Comparison of ENCODE assay signal across 10 cellular contexts in genomic region chr22:36052505-36052941, GRCh38. TPM values are rescaled to one million over a fixed set of nuclear protein-coding genes. Genes with fewer than 3 reads are reported as not detected.
DNase-seq lines count a peak whose midpoint lies in the region; ATAC-seq, FAIRE-seq and TF ChIP-seq lines count a peak whose summit lies in the region.
"Had no signal": no experiment of that assay in that cellular context is flagged by ENCODE, and none has a peak within 500 bp of the region (broad histone marks: within the 10 kb centered on the region; RNA-seq: fewer than 3 reads in every experiment).

No MANE protein-coding gene starts in this region.

- DNase-seq in HepG2 (ENCODE audit: low spot score) (no peak), right lobe of liver (no peak), RWPE2 (ENCODE audit: low spot score) (peak; percentile 71), foreskin keratinocyte (peak; percentile 81 to 91), ureter (ENCODE audit: low spot score) (peak; percentile 72), NCI-H82 treated with DMSO at 0.1 percent for 48 hours (lab: John Stamatoyannopoulos, UW; ENCODE audit: unreplicated experiment) (no peak), posterior vena cava (ENCODE audit: low spot score) (no peak)
- DNase-seq: DMS79, NCI-H2029 treated with DMSO at 0.1 percent for 48 hours had no signal

- FAIRE-seq in HepG2 (lab: Jason Lieb, UNC) = no peak

- peak overlapping the region in 1 of 3 experiments; percentile 27; a peak in 2 of 6 replicates for H3K4me3 ChIP-seq in HepG2 (replicated peaks in 1 of 3; ENCODE audit: insufficient read depth in 1 of 3, low read depth in 2 of 3, low read length in 3 of 3)
- no peak overlapping the region for H3K4me3 ChIP-seq in right lobe of liver
- H3K4me3 ChIP-seq in RWPE2 (ENCODE audit: severe bottlenecking) = no peak overlapping the region

- H3K27ac ChIP-seq in HepG2 (ENCODE audit: extremely low read length, insufficient read depth, low read length) = no peak overlapping the region
- no peak overlapping the region for H3K27ac ChIP-seq in right lobe of liver
- H3K27ac ChIP-seq in RWPE2 (ENCODE audit: poor library complexity, severe bottlenecking) = peak overlapping the region; percentile 82
- peak overlapping the region; percentile 57 for H3K27ac ChIP-seq in foreskin keratinocyte

- no peak overlapping the region for H3K9ac ChIP-seq in HepG2 (ENCODE audit: insufficient read depth, low read depth, low read length)

- H3K4me2 ChIP-seq in HepG2 (ENCODE audit: low read depth, low read length) = peak overlapping the region; percentile 63

- no peaks in the 10 kb centered on the region for H4K20me1 ChIP-seq in HepG2 (ENCODE audit: insufficient read depth, low read length)

- H2AFZ ChIP-seq in HepG2 (ENCODE audit: low read length) = peak overlapping the region; percentile 96

- in situ Hi-C loops in HepG2 (cut with HindIII; ENCODE audit: extremely low pct_ligation_motif_present, low pct_unique_long_range_greater_than_20kb) = no loop called here

- no peak for TF ChIP-seq POLR2A in HepG2 (IDR thresholded peaks at IDR 0.05; ENCODE audit: insufficient read depth in 1 of 2, low read depth in 2 of 2, low read length in 2 of 2)
- no peak for TF ChIP-seq POLR2A in right lobe of liver (IDR thresholded peaks at IDR 0.05)

- H3K79me2 ChIP-seq in HepG2 (ENCODE audit: insufficient read depth, low read length) = no peaks in the 10 kb centered on the region

- BruUV-seq in HepG2 (replicated peaks; lab: Mats Ljungman, UMichigan) = no TSS peak

- TF ChIP-seq RAD21 in HepG2 (CRISPR knock-in tag; IDR thresholded peaks at IDR 0.05) = no peak

- ATAC-seq in HepG2 (peak; percentile 71), right lobe of liver (no peak), RWPE2 (ENCODE audit: low read depth) (peak; percentile 88), foreskin keratinocyte (peak; percentile 93), GM18502 (IDR thresholded peaks at IDR 0.05; ENCODE audit: poor library complexity, unreplicated experiment) (no peak)

- H3K9me3 ChIP-seq in HepG2 (ENCODE audit: low read length) (no peaks in the 10 kb centered on the region), right lobe of liver (no peaks in the 10 kb centered on the region), RWPE2 (ENCODE audit: severe bottlenecking) (no peaks in the 10 kb centered on the region)

- POLR2A ChIA-PET in HepG2 (lab: Yijun Ruan, JAX) = interaction anchor here (1.0 to 1.5 kb wide), 2 partner anchors 13 to 24 kb away, joined by 4 to 7 read pairs; partner anchors contain the start of gene RBFOX2

- H3K4me1 ChIP-seq in HepG2 (ENCODE audit: insufficient read depth, low read length) (peaks cover 28% of the 10 kb centered on the region), right lobe of liver (no peaks in the 10 kb centered on the region), RWPE2 (ENCODE audit: insufficient read depth, poor library complexity, severe bottlenecking) (peaks cover 28% of the 10 kb centered on the region), foreskin keratinocyte (peaks cover 24% of the 10 kb centered on the region)

- 67% methylated on average over 5 of the region's 5 CpGs for WGBS in HepG2 (ENCODE audit: low lambda C conversion rate)
- WGBS in right lobe of liver (ENCODE audit: insufficient coverage, low coverage, low lambda C conversion rate, missing lambda C conversion rate) = 73% methylated on average over 4 of the region's 5 CpGs

- peaks cover 0 to 3% of the 10 kb centered on the region in 2 experiments; a peak in 2 of 5 replicates for H3K27me3 ChIP-seq in HepG2 (ENCODE audit: control insufficient read depth in 1 of 2, insufficient read depth in 2 of 2, low read length in 2 of 2)
- H3K27me3 ChIP-seq in right lobe of liver = no peaks in the 10 kb centered on the region
- no peaks in the 10 kb centered on the region for H3K27me3 ChIP-seq in RWPE2 (ENCODE audit: insufficient read depth, poor library complexity, severe bottlenecking)
- H3K27me3 ChIP-seq in foreskin keratinocyte = no peaks in the 10 kb centered on the region

- CTCF ChIA-PET in HepG2 (lab: Yijun Ruan, JAX; ENCODE audit: low intra/inter-chr PET ratio, low total read pairs) = no interaction called here

- no peaks in the 10 kb centered on the region for H3K36me3 ChIP-seq in HepG2 (replicated peaks in 1 of 2; ENCODE audit: control insufficient read depth in 1 of 2, insufficient read depth in 2 of 2, low read length in 2 of 2)
- H3K36me3 ChIP-seq in right lobe of liver = no peaks in the 10 kb centered on the region
- H3K36me3 ChIP-seq in RWPE2 (ENCODE audit: low read depth) = no peaks in the 10 kb centered on the region

- intact Hi-C loops in HepG2 (cut with micrococcal nuclease; ENCODE audit: unreplicated experiment) = no loop called here
- intact Hi-C loops in right lobe of liver (cut with DNase I) = no loop called here
- intact Hi-C loops in posterior vena cava (cut with DNase I) = loop anchor here in 1 of 2 donors (10.0 kb wide), 1 partner anchor 62 kb away; no protein-coding TSS in a partner anchor

- TF ChIP-seq EP300 in HepG2 (IDR thresholded peaks at IDR 0.05; ENCODE audit: low read depth in 2 of 2, low read length in 2 of 2) (no peak), HepG2 (CRISPR knock-in tag; IDR thresholded peaks at IDR 0.05; ENCODE audit: borderline replicate concordance) (no peak)

- TF ChIP-seq CTCF in HepG2 (CRISPR knock-in tag; IDR thresholded peaks at IDR 0.05) = no peak
- no peak for TF ChIP-seq CTCF in right lobe of liver (IDR thresholded peaks at IDR 0.05)
- TF ChIP-seq CTCF in RWPE2 (IDR thresholded peaks at IDR 0.05; ENCODE audit: poor library complexity, severe bottlenecking) = no peak
- TF ChIP-seq CTCF in foreskin keratinocyte (conservative IDR thresholded peaks at IDR 0.05) = no peak

TF ChIP-seq in HepG2, 621 proteins besides CTCF, POLR2A, EP300 and RAD21 (continues in another document):
- TF ChIP-seq MAFF (IDR thresholded peaks at IDR 0.05; ENCODE audit: low read depth, low read length) (0 out of 2 replicates have a peak, but pooled peaks have one; percentile 20), SMARCC2 (IDR thresholded peaks at IDR 0.05) (no peak), DRAP1 (CRISPR knock-in tag; IDR thresholded peaks at IDR 0.05) (no peak), SIX4 (CRISPR knock-in tag; IDR thresholded peaks at IDR 0.05) (no peak), NFE2 (CRISPR knock-in tag; IDR thresholded peaks at IDR 0.05) (peak; percentile 32; the same call in 1 of the 2 replicates)

RNA-seq across cellular contexts. Expression of gene RBFOX2, which starts 23.9 kb away (rescaled TPM):
- total RNA-seq in HepG2 (2016; rRNA removed; fragmentation: Illumina TruSeq; extraction: Trizol) (36.9 and 37.3 TPM in 2 replicates), right lobe of liver (10 to 100 TPM; 23.9 to 36.5 (median 29.5) TPM), foreskin keratinocyte (85.0 and 85.9 TPM in 2 replicates), ureter (115 TPM), posterior vena cava (100 to 1,000 TPM; 114 to 124 TPM)
- 4.1 and 5.4 TPM in 2 replicates for total RNA-seq in HepG2 (2016; cell fraction: cytosol; rRNA removed; fragmentation: Illumina TruSeq; extraction: Trizol; ENCODE audit: low read depth)
- 29.4 and 37.9 TPM in 2 replicates for total RNA-seq in HepG2 (2016; cell fraction: insoluble cytoplasmic fraction; rRNA removed; fragmentation: Illumina TruSeq; extraction: Trizol)
- 12.7 and 14.1 TPM in 2 replicates for total RNA-seq in HepG2 (2016; cell fraction: membrane; rRNA removed; fragmentation: Illumina TruSeq; extraction: Trizol)
- 40.3 and 46.5 TPM in 2 replicates for total RNA-seq in HepG2 (2016; cell fraction: nucleus; rRNA removed; fragmentation: Illumina TruSeq; extraction: Trizol)
- polyA plus RNA-seq in HepG2 (2011; rRNA removed) (39.8 and 40.4 TPM in 2 replicates), foreskin keratinocyte (31.0 and 34.7 TPM in 2 replicates)
- polyA plus RNA-seq in HepG2 (2011; cell fraction: cytosol; rRNA removed) = 32.4 and 33.2 TPM in 2 replicates
- 47.0 and 52.8 TPM in 2 replicates for polyA plus RNA-seq in HepG2 (2011; cell fraction: nucleus; rRNA removed)
- 25.9 and 28.2 TPM in 2 replicates for polyA plus RNA-seq in HepG2 (2012)
- polyA plus RNA-seq in HepG2 (2016; cell fraction: cytosol; fragmentation: Illumina TruSeq; extraction: Trizol; ENCODE audit: low read depth) = 3.8 and 4.4 TPM in 2 replicates
- 27.0 and 32.5 TPM in 2 replicates for polyA plus RNA-seq in HepG2 (2016; cell fraction: insoluble cytoplasmic fraction; fragmentation: Illumina TruSeq; extraction: Trizol; ENCODE audit: low read depth)
- polyA plus RNA-seq in HepG2 (2016; cell fraction: membrane; fragmentation: Illumina TruSeq; extraction: Trizol; ENCODE audit: low read depth) = 6.8 and 8.3 TPM in 2 replicates
- 34.2 and 36.8 TPM in 2 replicates for polyA plus RNA-seq in HepG2 (2016; cell fraction: nucleus; fragmentation: Illumina TruSeq; extraction: Trizol; ENCODE audit: insufficient read depth, low read depth)
- polyA minus RNA-seq in HepG2 (2011; rRNA and poly(A)+ RNA removed; ENCODE audit: low replicate concordance) = 64.1 and 120 TPM in 2 replicates
- polyA minus RNA-seq in HepG2 (2011; cell fraction: cytosol; rRNA and poly(A)+ RNA removed) = 20.7 and 23.3 TPM in 2 replicates
- 58.3 and 60.9 TPM in 2 replicates for polyA minus RNA-seq in HepG2 (2011; cell fraction: nucleus; rRNA and poly(A)+ RNA removed)

Comparison
In these comparisons a context has a peak if more than half of its experiments do, and no peak if none do; other contexts are left out.
1. ATAC-seq: peak in HepG2 (single experiment), RWPE2 (single experiment) and foreskin keratinocyte (single experiment); none in right lobe of liver (0 of 4) and GM18502 (single experiment).
2. DNase-seq: peak in RWPE2 (single experiment), foreskin keratinocyte (2 of 2) and ureter (single experiment); none in HepG2 (single experiment), right lobe of liver (0 of 3), NCI-H82 treated with DMSO at 0.1 percent for 48 hours (single experiment) and posterior vena cava (single experiment).
3. H3K27ac ChIP-seq: peak in RWPE2 (single experiment) and foreskin keratinocyte (single experiment); none in HepG2 (single experiment) and right lobe of liver (0 of 3).